8 cellular contexts compared by ENCODE assay signal in genomic region chr15:40768492-40769309, GRCh38. TPM values are rescaled to one million over a fixed set of nuclear protein-coding genes. Genes with fewer than 3 reads are reported as not detected.
DNase-seq lines count a peak whose midpoint lies in the region; ATAC-seq, FAIRE-seq and TF ChIP-seq lines count a peak whose summit lies in the region.

No MANE protein-coding gene starts in this region.

- peak overlapping the region; percentile 80 for H3K9ac ChIP-seq in keratinocyte (ENCODE audit: control insufficient read depth, extremely low read depth, insufficient read depth, low read length)

- peaks cover 2% of the 10 kb centered on the region for H3K9me1 ChIP-seq in keratinocyte (ENCODE audit: control insufficient read depth, extremely low read depth, insufficient read depth, low read length)

- H3K36me3 ChIP-seq in BE2C (no peaks in the 10 kb centered on the region; the same call in 1 of the 2 replicates), WERI-Rb-1 (peaks cover 18% of the 10 kb centered on the region), keratinocyte (ENCODE audit: control insufficient read depth in 2 of 2, extremely low read depth in 1 of 2, insufficient read depth in 2 of 2, low read length in 2 of 2) (peaks cover 11 to 14% of the 10 kb centered on the region in 2 experiments)

- DNase-seq in BE2C (no peak), WERI-Rb-1 (no peak), keratinocyte (ENCODE audit: low read depth, low spot score) (no peak), NCI-H345 (lab: John Stamatoyannopoulos, UW) (no peak), NCI-H1105 treated with DMSO at 0.1 percent for 48 hours (lab: John Stamatoyannopoulos, UW) (no peak), HPDE6-E6E7 (ENCODE audit: extremely low spot score) (no peak)

- peak overlapping the region; percentile 86 for H3K27ac ChIP-seq in WERI-Rb-1
- peak overlapping the region; percentile 91 for H3K27ac ChIP-seq in keratinocyte (ENCODE audit: control insufficient read depth, insufficient read depth, low read length)

- H3K27me3 ChIP-seq in BE2C (no peaks in the 10 kb centered on the region), WERI-Rb-1 (ENCODE audit: insufficient read depth, low read depth, severe bottlenecking) (no peaks in the 10 kb centered on the region), keratinocyte (ENCODE audit: control insufficient read depth, extremely low read depth, insufficient read depth, low read length) (no peaks in the 10 kb centered on the region)

- peak overlapping the region; percentile 77 for H3K4me2 ChIP-seq in keratinocyte (ENCODE audit: control insufficient read depth, extremely low read depth, insufficient read depth, low read depth, low read length)

- no peaks in the 10 kb centered on the region for H4K20me1 ChIP-seq in keratinocyte (ENCODE audit: control insufficient read depth, extremely low read depth, insufficient read depth, low read length)

- H3K4me1 ChIP-seq in BE2C (peaks cover 50% of the 10 kb centered on the region), keratinocyte (ENCODE audit: control insufficient read depth, extremely low read depth, insufficient read depth, low read length) (peaks cover 63% of the 10 kb centered on the region)

- peak overlapping the region; percentile 41 for H2AFZ ChIP-seq in keratinocyte (ENCODE audit: control insufficient read depth, low read length)

- no peaks in the 10 kb centered on the region for H3K79me2 ChIP-seq in keratinocyte (ENCODE audit: control insufficient read depth, insufficient read depth, low read length)

- TF ChIP-seq CTCF in BE2C (IDR thresholded peaks at IDR 0.05; ENCODE audit: low read depth, low read length): no peak
- TF ChIP-seq CTCF in WERI-Rb-1 (IDR thresholded peaks at IDR 0.05; ENCODE audit: low read depth, low read length): no peak
- TF ChIP-seq CTCF in keratinocyte (optimal IDR thresholded peaks at IDR 0.05 in 1 of 3, IDR thresholded peaks at IDR 0.05 in 1 of 3, conservative IDR thresholded peaks at IDR 0.05 in 1 of 3; ENCODE audit: extremely low read depth in 1 of 3, insufficient read depth in 2 of 3, low read length in 3 of 3): peak in 1 of 3 experiments; percentile 9

- ATAC-seq in GM19395 (IDR thresholded peaks at IDR 0.05; ENCODE audit: unreplicated experiment) (peak; percentile 2), HG03442 (IDR thresholded peaks at IDR 0.05; ENCODE audit: unreplicated experiment) (no peak)

- no peak for FAIRE-seq in keratinocyte (lab: Jason Lieb, UNC)

- peak overlapping the region; percentile 32 for H3K4me3 ChIP-seq in BE2C (ENCODE audit: low read depth, low read length)
- no peak overlapping the region for H3K4me3 ChIP-seq in WERI-Rb-1 (ENCODE audit: low read depth, low read length)
- peak overlapping the region in 2 of 3 experiments; percentile 26 to 57 for H3K4me3 ChIP-seq in keratinocyte (ENCODE audit: control insufficient read depth in 2 of 3, extremely low read depth in 1 of 3, insufficient read depth in 2 of 3, low read depth in 1 of 3, low read length in 3 of 3)

- H3K9me3 ChIP-seq in BE2C (no peaks in the 10 kb centered on the region), WERI-Rb-1 (ENCODE audit: severe bottlenecking) (no peaks in the 10 kb centered on the region), keratinocyte (ENCODE audit: control insufficient read depth, low read depth, low read length) (no peaks in the 10 kb centered on the region)

- dilution Hi-C loops in keratinocyte (cut with MboI; ENCODE audit: extremely low pct_ligation_motif_present, low sequenced_read_pairs): no loop called here

RNA-seq across cellular contexts. Expression of gene C15orf62, which starts 1.1 kb away (rescaled TPM):
- 2.0 TPM for polyA plus RNA-seq in BE2C (2012; ENCODE audit: insufficient read depth, insufficient read length, low read depth)
- polyA plus RNA-seq in keratinocyte: 0.09 to 0.15 TPM (median 0.14 TPM) in 3 replicates
- polyA plus RNA-seq in keratinocyte (2011; ENCODE audit: low read depth): 1.9 TPM
- polyA plus RNA-seq in keratinocyte (2011; cell fraction: cytosol; rRNA removed): 0.05 and 0.09 TPM in 2 replicates
- polyA plus RNA-seq in keratinocyte (2011; cell fraction: nucleus; rRNA removed): 0.11 and 0.25 TPM in 2 replicates
- polyA plus RNA-seq in keratinocyte (2012; ENCODE audit: low replicate concordance): 0.42 and 5.3 TPM in 2 replicates
- not detected in 3 replicates for polyA minus RNA-seq in keratinocyte
- polyA minus RNA-seq in keratinocyte (2011; cell fraction: cytosol; rRNA and poly(A)+ RNA removed): not detected
- polyA minus RNA-seq in keratinocyte (2011; cell fraction: nucleus; rRNA and poly(A)+ RNA removed): 0.21 TPM in 1 of 2 replicates, not detected in the other

RNA-seq across cellular contexts. Expression of gene GCHFR, which starts 4.8 kb away (rescaled TPM):
- polyA plus RNA-seq in BE2C (2012; ENCODE audit: insufficient read depth, insufficient read length, low read depth): 6.2 TPM
- polyA plus RNA-seq in keratinocyte: 1.6 to 3.1 TPM (median 2.7 TPM) in 3 replicates
- polyA plus RNA-seq in keratinocyte (2011; ENCODE audit: low read depth): 1.4 TPM
- polyA plus RNA-seq in keratinocyte (2011; cell fraction: cytosol; rRNA removed): 0.86 and 2.8 TPM in 2 replicates
- 0.60 and 0.92 TPM in 2 replicates for polyA plus RNA-seq in keratinocyte (2011; cell fraction: nucleus; rRNA removed)
- polyA plus RNA-seq in keratinocyte (2012; ENCODE audit: low replicate concordance): 4.1 and 4.7 TPM in 2 replicates
- polyA minus RNA-seq in keratinocyte: 1.1 to 5.1 TPM in 2 of 3 replicates, not detected in the other
- 13.0 TPM for polyA minus RNA-seq in keratinocyte (2011; cell fraction: cytosol; rRNA and poly(A)+ RNA removed)
- polyA minus RNA-seq in keratinocyte (2011; cell fraction: nucleus; rRNA and poly(A)+ RNA removed): 0.74 and 1.5 TPM in 2 replicates

RNA-seq across cellular contexts. Expression of gene RMDN3, which starts 13.6 kb away (rescaled TPM):
- polyA plus RNA-seq in BE2C (2012; ENCODE audit: insufficient read depth, insufficient read length, low read depth): 135 TPM
- 22.2 to 23.0 TPM (median 22.2 TPM) in 3 replicates for polyA plus RNA-seq in keratinocyte
- polyA plus RNA-seq in keratinocyte (2011; ENCODE audit: low read depth): 28.4 TPM
- 16.8 and 18.4 TPM in 2 replicates for polyA plus RNA-seq in keratinocyte (2011; cell fraction: cytosol; rRNA removed)
- polyA plus RNA-seq in keratinocyte (2011; cell fraction: nucleus; rRNA removed): 46.3 and 51.4 TPM in 2 replicates
- 22.8 and 24.5 TPM in 2 replicates for polyA plus RNA-seq in keratinocyte (2012; ENCODE audit: low replicate concordance)
- polyA minus RNA-seq in keratinocyte: 9.7 to 20.6 TPM (median 13.9 TPM) in 3 replicates
- 21.9 TPM for polyA minus RNA-seq in keratinocyte (2011; cell fraction: cytosol; rRNA and poly(A)+ RNA removed)
- polyA minus RNA-seq in keratinocyte (2011; cell fraction: nucleus; rRNA and poly(A)+ RNA removed): 16.2 and 19.2 TPM in 2 replicates

RNA-seq across cellular contexts. Expression of gene ZFYVE19, which starts 38.2 kb away (rescaled TPM):
- 9.9 TPM for polyA plus RNA-seq in BE2C (2012; ENCODE audit: insufficient read depth, insufficient read length, low read depth)
- polyA plus RNA-seq in keratinocyte: 19.0 to 26.2 TPM (median 24.5 TPM) in 3 replicates
- 15.2 TPM for polyA plus RNA-seq in keratinocyte (2011; ENCODE audit: low read depth)
- 17.0 and 20.2 TPM in 2 replicates for polyA plus RNA-seq in keratinocyte (2011; cell fraction: cytosol; rRNA removed)
- polyA plus RNA-seq in keratinocyte (2011; cell fraction: nucleus; rRNA removed): 57.4 and 64.0 TPM in 2 replicates
- 14.6 and 15.8 TPM in 2 replicates for polyA plus RNA-seq in keratinocyte (2012; ENCODE audit: low replicate concordance)
- 16.5 to 25.4 TPM (median 21.4 TPM) in 3 replicates for polyA minus RNA-seq in keratinocyte
- polyA minus RNA-seq in keratinocyte (2011; cell fraction: cytosol; rRNA and poly(A)+ RNA removed): 17.8 TPM
- polyA minus RNA-seq in keratinocyte (2011; cell fraction: nucleus; rRNA and poly(A)+ RNA removed): 8.5 and 9.8 TPM in 2 replicates

RNA-seq across cellular contexts. Expression of gene DNAJC17, which starts 38.6 kb away (rescaled TPM):
- polyA plus RNA-seq in BE2C (2012; ENCODE audit: insufficient read depth, insufficient read length, low read depth): 63.6 TPM
- polyA plus RNA-seq in keratinocyte: 27.0 to 55.9 TPM (median 35.3 TPM) in 3 replicates
- 23.6 TPM for polyA plus RNA-seq in keratinocyte (2011; ENCODE audit: low read depth)
- polyA plus RNA-seq in keratinocyte (2011; cell fraction: cytosol; rRNA removed): 30.6 and 31.7 TPM in 2 replicates
- polyA plus RNA-seq in keratinocyte (2011; cell fraction: nucleus; rRNA removed): 65.7 and 71.0 TPM in 2 replicates
- 23.2 and 38.5 TPM in 2 replicates for polyA plus RNA-seq in keratinocyte (2012; ENCODE audit: low replicate concordance)
- 10.5 to 21.2 TPM (median 19.7 TPM) in 3 replicates for polyA minus RNA-seq in keratinocyte
- polyA minus RNA-seq in keratinocyte (2011; cell fraction: cytosol; rRNA and poly(A)+ RNA removed): 13.8 TPM
- polyA minus RNA-seq in keratinocyte (2011; cell fraction: nucleus; rRNA and poly(A)+ RNA removed): 8.0 and 8.5 TPM in 2 replicates
